10 cellular contexts compared by ENCODE assay signal in the genomic region with DNA sequence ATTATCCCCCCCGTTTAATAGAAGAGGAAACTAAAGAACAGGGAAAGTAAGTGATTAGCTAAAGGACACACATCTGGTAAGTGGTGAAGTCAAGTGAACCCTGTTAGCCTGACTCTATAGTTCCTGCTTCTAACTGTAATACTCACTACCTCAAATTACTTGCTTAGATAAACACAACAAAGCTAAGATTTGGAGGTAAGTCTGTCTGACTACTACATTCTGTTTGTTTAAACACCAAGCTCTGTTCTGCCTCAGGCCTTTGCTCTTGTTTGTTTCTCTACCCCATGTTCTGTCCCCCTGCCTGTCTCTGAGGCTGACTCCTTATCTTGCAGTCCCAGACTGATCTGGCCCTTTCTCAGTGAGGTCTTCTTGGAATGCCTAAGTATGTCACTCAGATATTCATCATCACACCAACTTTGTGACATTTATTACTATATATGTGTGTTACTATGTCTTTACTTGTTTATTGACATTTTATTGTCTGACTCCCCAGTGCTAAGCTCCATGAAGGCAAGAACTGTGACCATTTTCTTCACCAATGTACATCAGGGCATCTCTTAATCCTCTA.
"Had no signal": no experiment of that assay in that cellular context is flagged by ENCODE, and none has a peak within 500 bp of the region (broad histone marks: within the 10 kb centered on the region; RNA-seq: fewer than 3 reads in every experiment).

No MANE protein-coding gene starts in this region.

- DNase-seq: activated CD4-positive, alpha-beta memory T cell treated with anti-CD3 and anti-CD28 coated beads, Interleukin-2, amount 10 ng/mL, durations not matched to agents 7 days and 5 days; activated CD4-positive, alpha-beta T cell treated with anti-CD3 and anti-CD28 coated beads for 36 hours; activated effector memory CD4-positive, alpha-beta T cell treated with anti-CD3 and anti-CD28 coated beads, Interleukin-2, amount 50 U/mL, for 16 hours; activated T-cell treated with anti-CD3 and anti-CD28 coated beads, Interleukin-2, amount 50 U/mL, for 4 hours; caudate nucleus; islet precursor cell; naive thymus-derived CD4-positive, alpha-beta T cell; pancreas; stimulated activated CD4-positive, alpha-beta T cell treated with anti-CD3 and anti-CD28 coated beads, Interleukin-2, amount 100 ng/mL, for 48 hours; tibial artery had no signal
